In the genomic region with DNA sequence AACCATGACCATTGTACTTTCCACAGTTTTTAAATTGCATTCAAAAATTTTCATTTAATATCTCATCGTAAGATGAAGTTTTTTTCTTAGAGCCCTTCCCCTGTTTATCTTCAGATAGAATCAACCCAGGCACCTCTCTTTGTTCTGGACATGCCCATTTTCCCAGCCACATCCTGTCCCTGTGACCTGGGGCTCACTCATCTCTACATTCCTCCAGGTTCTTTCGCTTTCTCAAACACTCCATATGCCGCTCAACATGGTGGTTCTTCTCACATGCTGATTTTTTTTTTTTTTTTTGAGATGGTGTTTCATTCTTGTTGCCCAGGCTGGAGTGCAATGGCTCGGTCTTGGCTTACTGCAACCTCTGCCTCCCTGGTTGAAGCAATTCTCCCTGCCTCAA, we compare ENCODE assay signal across 7 cellular contexts. TPM values are rescaled to one million over a fixed set of nuclear protein-coding genes. Genes with fewer than 3 reads are reported as not detected.
"Had no signal": no experiment of that assay in that cellular context is flagged by ENCODE, and none has a peak within 500 bp of the region (broad histone marks: within the 10 kb centered on the region; RNA-seq: fewer than 3 reads in every experiment).

No MANE protein-coding gene starts in this region.

RNA-seq across cellular contexts. Expression of gene LAIR2, which starts 2.9 kb away (rescaled TPM):
- total RNA-seq: LHCN-M2, M059J, PC-3, Peyer's patch, Right ventricle myocardium superior, SJSA1 had no signal
- polyA plus RNA-seq: SK-N-SH had no signal
